8 cellular contexts compared by ENCODE assay signal in genomic region chr2:197256021-197256420, GRCh38. TPM values are rescaled to one million over a fixed set of nuclear protein-coding genes. Genes with fewer than 3 reads are reported as not detected.
DNase-seq lines count a peak whose midpoint lies in the region; ATAC-seq and TF ChIP-seq lines count a peak whose summit lies in the region.

No MANE protein-coding gene starts in this region.

- H2AFZ ChIP-seq in hepatocyte: no peak overlapping the region

- DNase-seq in activated CD4-positive, alpha-beta T cell treated with anti-CD3 and anti-CD28 coated beads for 36 hours: no peak
- DNase-seq in activated CD4-positive, alpha-beta T cell treated with anti-CD3 and anti-CD28 coated beads for 48 hours: no peak
- DNase-seq in SK-N-MC (ENCODE audit: low read depth, low spot score) (no peak), hepatocyte (ENCODE audit: low spot score) (no peak), AG08395 (ENCODE audit: low spot score) (no peak), NCI-H2029 treated with DMSO at 0.1 percent for 48 hours (lab: John Stamatoyannopoulos, UW) (no peak)
- DNase-seq in stimulated activated CD4-positive, alpha-beta T cell treated with anti-CD3 and anti-CD28 coated beads, Interleukin-2, amount 100 ng/mL, for 48 hours: no peak

- POLR2A ChIA-PET in activated CD4-positive, alpha-beta T cell treated with anti-CD3 and anti-CD28 coated beads for 36 hours (lab: Charles Lee): interaction anchor here (1.0 to 1.3 kb wide), 3 partner anchors 18 to 53 kb away, joined by 3 to 7 read pairs (median 4); no protein-coding TSS in a partner anchor

- H3K36me3 ChIP-seq in SK-N-MC (ENCODE audit: insufficient read depth, low read length) (no peaks in the 10 kb centered on the region), hepatocyte (replicated peaks; ENCODE audit: insufficient read depth, low read depth) (no peaks in the 10 kb centered on the region), stomach smooth muscle (ENCODE audit: control insufficient read depth in 2 of 2, insufficient read depth in 2 of 2, low read length in 2 of 2) (no peaks in the 10 kb centered on the region)

- H3K9me3 Mint-ChIP-seq in activated CD4-positive, alpha-beta T cell treated with anti-CD3 and anti-CD28 coated beads for 36 hours (ENCODE audit: low read depth): no peaks in the 10 kb centered on the region

- TF ChIP-seq CTCF in hepatocyte (IDR thresholded peaks at IDR 0.05; ENCODE audit: poor library complexity): no peak

- no peaks in the 10 kb centered on the region for H3K27me3 Mint-ChIP-seq in activated CD4-positive, alpha-beta T cell treated with anti-CD3 and anti-CD28 coated beads for 36 hours

- peaks cover 78% of the 10 kb centered on the region for H3K4me1 Mint-ChIP-seq in activated CD4-positive, alpha-beta T cell treated with anti-CD3 and anti-CD28 coated beads for 36 hours

- no peak for ATAC-seq in activated CD4-positive, alpha-beta T cell treated with anti-CD3 and anti-CD28 coated beads for 36 hours

- CTCF ChIA-PET in activated CD4-positive, alpha-beta T cell treated with anti-CD3 and anti-CD28 coated beads for 36 hours (lab: Charles Lee): interaction anchor here (0.8 to 1.9 kb wide), 9 partner anchors 10 to 142 kb away, joined by 3 to 8 read pairs (median 5); no protein-coding TSS in a partner anchor

- intact Hi-C loops in activated CD4-positive, alpha-beta T cell treated with anti-CD3 and anti-CD28 coated beads for 36 hours (cut with DNase I, micrococcal nuclease): loop anchor here in 1 of 2 experiments (1.0 kb wide), 1 partner anchor 54 kb away; the partner anchor contains the start of gene ANKRD44

- H3K79me2 ChIP-seq in hepatocyte: no peaks in the 10 kb centered on the region

- H3K4me3 ChIP-seq in SK-N-MC (peak overlapping the region; percentile 5), hepatocyte (no peak overlapping the region), stomach smooth muscle (ENCODE audit: low read length in 2 of 2) (peak overlapping the region; percentile 17 to 57)

- H3K4me3 Mint-ChIP-seq in activated CD4-positive, alpha-beta T cell treated with anti-CD3 and anti-CD28 coated beads for 36 hours: peak overlapping the region; percentile 75

- H3K9me3 ChIP-seq in SK-N-MC (ENCODE audit: low read depth, low read length): no peaks in the 10 kb centered on the region
- H3K9me3 ChIP-seq in hepatocyte (ENCODE audit: low read depth): no peaks in the 10 kb centered on the region
- no peaks in the 10 kb centered on the region for H3K9me3 ChIP-seq in stomach smooth muscle (ENCODE audit: control insufficient read depth in 2 of 2, low read length in 2 of 2)

- H3K27me3 ChIP-seq in hepatocyte (no peaks in the 10 kb centered on the region), stomach smooth muscle (ENCODE audit: control insufficient read depth in 1 of 2, insufficient read depth in 2 of 2, low read length in 2 of 2) (no peaks in the 10 kb centered on the region)

- H3K4me1 ChIP-seq in hepatocyte (ENCODE audit: insufficient read depth): peaks cover 5% of the 10 kb centered on the region
- H3K4me1 ChIP-seq in stomach smooth muscle (ENCODE audit: control insufficient read depth, insufficient read depth, low read length): peaks cover 17% of the 10 kb centered on the region

- peak overlapping the region; percentile 22 for H3K4me2 ChIP-seq in hepatocyte

- peaks cover 18% of the 10 kb centered on the region for H3K36me3 Mint-ChIP-seq in activated CD4-positive, alpha-beta T cell treated with anti-CD3 and anti-CD28 coated beads for 36 hours (ENCODE audit: low read depth)

- peak overlapping the region; percentile 96 for H3K27ac Mint-ChIP-seq in activated CD4-positive, alpha-beta T cell treated with anti-CD3 and anti-CD28 coated beads for 36 hours

- H3K9me2 ChIP-seq in hepatocyte (replicated peaks; ENCODE audit: insufficient read depth): no peaks in the 10 kb centered on the region

- H3K27ac ChIP-seq in SK-N-MC (peak overlapping the region; percentile 52), hepatocyte (peak overlapping the region; percentile 36), stomach smooth muscle (ENCODE audit: low read length) (peak overlapping the region; percentile 89)

- H3K9ac ChIP-seq in SK-N-MC (ENCODE audit: insufficient read length) (peak overlapping the region; percentile 6), stomach smooth muscle (ENCODE audit: low read length in 2 of 2) (peak overlapping the region; percentile 65 to 74)

- H4K20me1 ChIP-seq in hepatocyte (ENCODE audit: insufficient read depth, poor library complexity, severe bottlenecking): no peaks in the 10 kb centered on the region

RNA-seq across cellular contexts. Expression of gene ANKRD44, which starts 54.6 kb away (rescaled TPM):
- total RNA-seq in activated CD4-positive, alpha-beta T cell treated with anti-CD3 and anti-CD28 coated beads for 36 hours: 100 to 1,000 TPM; 122 to 181 TPM
- total RNA-seq in hepatocyte: 5.9 and 7.5 TPM in 2 replicates
- 1.7 and 9.1 TPM in 2 replicates for polyA plus RNA-seq in hepatocyte

Comparison
In these comparisons a context has a peak if more than half of its experiments do, and no peak if none do; other contexts are left out.
1. H3K27ac ChIP-seq: peak in every context shown above with its lines; median percentile 89 in stomach smooth muscle; 52 in SK-N-MC; 36 in hepatocyte.
2. RNA of gene ANKRD44, which starts 54.6 kb away (total RNA-seq): 122 to 181 TPM in activated CD4-positive, alpha-beta T cell treated with anti-CD3 and anti-CD28 coated beads for 36 hours; 5.9 to 7.5 TPM in hepatocyte; every median in the first group is over 10 times any median in the second.